In the genomic region with DNA sequence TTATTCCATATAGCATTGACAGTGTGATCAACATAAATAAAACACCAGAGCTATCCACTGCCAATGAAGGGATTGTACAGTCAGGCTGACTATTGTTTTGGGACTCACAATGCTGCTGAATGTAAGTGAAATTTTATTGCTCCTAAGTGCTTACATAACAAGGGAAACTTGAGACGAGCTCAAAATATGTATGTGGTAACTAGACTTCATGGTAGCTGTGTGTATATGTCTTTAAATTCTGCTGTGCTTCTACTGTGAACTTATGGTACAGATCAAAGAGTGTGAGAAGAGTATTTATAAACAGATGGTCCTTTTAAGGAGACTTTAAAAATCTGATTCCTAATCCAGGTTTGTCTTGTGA, we compare ENCODE assay signal across 12 cellular contexts. TPM values are rescaled to one million over a fixed set of nuclear protein-coding genes. Genes with fewer than 3 reads are reported as not detected.
DNase-seq lines count a peak whose midpoint lies in the region; ATAC-seq and TF ChIP-seq lines count a peak whose summit lies in the region.
"Had no signal": no experiment of that assay in that cellular context is flagged by ENCODE, and none has a peak within 500 bp of the region (broad histone marks: within the 10 kb centered on the region; RNA-seq: fewer than 3 reads in every experiment).

No MANE protein-coding gene starts in this region.

- H3K4me3 Mint-ChIP-seq in CD8-positive, alpha-beta T cell, result no peak overlapping the region

- TF ChIP-seq CTCF in cardiac muscle cell (IDR thresholded peaks at IDR 0.05; ENCODE audit: low read depth, low read length), result no peak
- TF ChIP-seq CTCF in heart left ventricle (IDR thresholded peaks at IDR 0.05), result no peak
- TF ChIP-seq CTCF in mammary epithelial cell (conservative IDR thresholded peaks at IDR 0.05 in 1 of 2, IDR thresholded peaks at IDR 0.05 in 1 of 2; ENCODE audit: extremely low read depth in 1 of 2, insufficient read depth in 1 of 2, low read depth in 1 of 2, low read length in 2 of 2), result no peak
- TF ChIP-seq CTCF in vagina (IDR thresholded peaks at IDR 0.05), result no peak
- TF ChIP-seq CTCF in CD8-positive, alpha-beta T cell (IDR thresholded peaks at IDR 0.05), result no peak

- peaks cover 34% of the 10 kb centered on the region for H3K27me3 Mint-ChIP-seq in CD8-positive, alpha-beta T cell (ENCODE audit: low read depth)

- H3K27ac Mint-ChIP-seq in CD8-positive, alpha-beta T cell, result no peak overlapping the region

- no peaks in the 10 kb centered on the region for H3K36me3 Mint-ChIP-seq in CD8-positive, alpha-beta T cell

- H3K9me3 Mint-ChIP-seq in CD8-positive, alpha-beta T cell, result no peaks in the 10 kb centered on the region

- TF ChIP-seq POLR2A in heart left ventricle (IDR thresholded peaks at IDR 0.05) (no peak), vagina (IDR thresholded peaks at IDR 0.05) (no peak)

- H3K79me2 ChIP-seq in mammary epithelial cell (ENCODE audit: insufficient read depth, low read length), result peaks cover 92% of the 10 kb centered on the region

- H3K9me3 ChIP-seq in cardiac muscle cell (ENCODE audit: low read depth) (no peaks in the 10 kb centered on the region), heart left ventricle (no peaks in the 10 kb centered on the region), mammary epithelial cell (replicated peaks; ENCODE audit: insufficient read depth, low read length) (no peaks in the 10 kb centered on the region), vagina (no peaks in the 10 kb centered on the region)
- no peaks in the 10 kb centered on the region for H3K9me3 ChIP-seq in CD8-positive, alpha-beta T cell (ENCODE audit: low read length)
- H3K9me3 ChIP-seq: esophagus squamous epithelium had no signal

- CTCF ChIA-PET in mammary epithelial cell (lab: Charles Lee; ENCODE audit: low non-redundant PET), result interaction anchor here (0.6 kb wide), 1 partner anchor 1066 kb away, joined by 3 read pairs; no protein-coding TSS in a partner anchor
- CTCF ChIA-PET in CD8-positive, alpha-beta T cell (lab: Charles Lee), result no interaction called here

- H3K9ac ChIP-seq in mammary epithelial cell (ENCODE audit: insufficient read depth, low read length), result no peak overlapping the region

- no peaks in the 10 kb centered on the region for H4K20me1 ChIP-seq in mammary epithelial cell (ENCODE audit: insufficient read depth, low read length)

- H3K4me1 Mint-ChIP-seq in CD8-positive, alpha-beta T cell (ENCODE audit: low read depth), result peaks cover 3% of the 10 kb centered on the region

- H3K4me1 ChIP-seq in cardiac muscle cell (ENCODE audit: low read depth), result peaks cover 8% of the 10 kb centered on the region
- H3K4me1 ChIP-seq in heart left ventricle, result peaks cover 0 to 21% (median 9%) of the 10 kb centered on the region in 12 donors
- peaks cover 21% of the 10 kb centered on the region for H3K4me1 ChIP-seq in mammary epithelial cell (ENCODE audit: insufficient read depth, low read length)
- peaks cover 21% of the 10 kb centered on the region for H3K4me1 ChIP-seq in vagina
- no peaks in the 10 kb centered on the region for H3K4me1 ChIP-seq in CD8-positive, alpha-beta T cell (ENCODE audit: insufficient read depth, low read length)

- no peaks in the 10 kb centered on the region for H3K36me3 ChIP-seq in cardiac muscle cell
- H3K36me3 ChIP-seq in heart left ventricle, result no peaks in the 10 kb centered on the region
- peaks cover 2% of the 10 kb centered on the region for H3K36me3 ChIP-seq in mammary epithelial cell (ENCODE audit: insufficient read depth, low read length)
- H3K36me3 ChIP-seq in vagina, result no peaks in the 10 kb centered on the region
- no peaks in the 10 kb centered on the region for H3K36me3 ChIP-seq in CD8-positive, alpha-beta T cell (ENCODE audit: insufficient read depth, low read length)
- H3K36me3 ChIP-seq: esophagus squamous epithelium had no signal

- no TSS peak for BruUV-seq in mammary epithelial cell (replicated peaks; lab: Mats Ljungman, UMichigan)

- dilution Hi-C loops in mammary epithelial cell (cut with HindIII; ENCODE audit: low sequenced_read_pairs), result no loop called here

- no peak overlapping the region for H3K27ac ChIP-seq in cardiac muscle cell
- peak overlapping the region in 1 of 12 donors; percentile 11 for H3K27ac ChIP-seq in heart left ventricle
- H3K27ac ChIP-seq in mammary epithelial cell (ENCODE audit: insufficient read depth, low read depth, low read length), result peak overlapping the region; percentile 8
- peak overlapping the region; percentile 10 for H3K27ac ChIP-seq in vagina
- no peak overlapping the region for H3K27ac ChIP-seq in CD8-positive, alpha-beta T cell (ENCODE audit: low read depth, low read length)

- intact Hi-C loops in heart left ventricle (cut with DNase I), result loop anchor here in 7 of 10 donors (10.0 kb wide), 1 partner anchor 1532 kb away; no protein-coding TSS in a partner anchor
- intact Hi-C loops in mammary epithelial cell (cut with micrococcal nuclease), result loop anchor here (2.0 to 10.0 kb wide), 3 partner anchors 260 to 732 kb away; no protein-coding TSS in a partner anchor
- intact Hi-C loops in vagina (cut with DNase I), result no loop called here
- intact Hi-C loops in CD8-positive, alpha-beta T cell (cut with DNase I, micrococcal nuclease), result no loop called here

- 50 to 70% (median 68%) methylated on average over 1 of the region's 1 CpG for WGBS in heart left ventricle, 4 donors
- 27% methylated on average over 1 of the region's 1 CpG for WGBS in mammary epithelial cell (ENCODE audit: low coverage, missing lambda C conversion rate)

- no peak overlapping the region for H2AFZ ChIP-seq in mammary epithelial cell (ENCODE audit: low read depth, low read length)

- POLR2A ChIA-PET in CD8-positive, alpha-beta T cell (lab: Charles Lee), result no interaction called here

- DNase-seq in cardiac muscle cell (ENCODE audit: low read depth in 1 of 2, low spot score in 1 of 2) (peak in 1 of 2 donors; percentile 60), heart left ventricle (no peak), mammary epithelial cell (no peak), left kidney (ENCODE audit: low read depth, low spot score) (peak; percentile 38), vagina (ENCODE audit: extremely low spot score in 2 of 2) (no peak), SW480 (ENCODE audit: low spot score) (no peak)
- no peak for DNase-seq in stimulated activated CD4-positive, alpha-beta T cell treated with anti-CD3 and anti-CD28 coated beads, Interleukin-1b, Interleukin-23, amount 100 ng/mL, for 48 hours
- no peak for DNase-seq in CD8-positive, alpha-beta T cell
- DNase-seq: activated CD4-positive, alpha-beta T cell treated with anti-CD3 and anti-CD28 coated beads for 4 hours; central memory CD4-positive, alpha-beta T cell; esophagus squamous epithelium; NCI-H526 treated with DMSO at 0.1 percent for 48 hours had no signal

- peak overlapping the region; percentile 70 for H3K4me2 ChIP-seq in mammary epithelial cell (ENCODE audit: insufficient read depth, low read depth, low read length)

- H3K4me3 ChIP-seq in cardiac muscle cell, result peak overlapping the region; percentile 3
- peak overlapping the region in 3 of 12 donors; percentile 34 to 80 (median 71) for H3K4me3 ChIP-seq in heart left ventricle
- no peak overlapping the region for H3K4me3 ChIP-seq in mammary epithelial cell (replicated peaks in 1 of 3; ENCODE audit: insufficient read depth in 1 of 3, low read depth in 2 of 3, low read length in 3 of 3)
- H3K4me3 ChIP-seq in vagina, result peak overlapping the region in 1 of 2 donors; percentile 68
- no peak overlapping the region for H3K4me3 ChIP-seq in CD8-positive, alpha-beta T cell (ENCODE audit: low read depth, low read length)

- H3K27me3 ChIP-seq in cardiac muscle cell, result peaks cover 15% of the 10 kb centered on the region
- peaks cover 0 to 33% (median 23%) of the 10 kb centered on the region in 9 donors for H3K27me3 ChIP-seq in heart left ventricle
- H3K27me3 ChIP-seq in mammary epithelial cell (ENCODE audit: insufficient read depth, low read length), result no peaks in the 10 kb centered on the region
- no peaks in the 10 kb centered on the region for H3K27me3 ChIP-seq in vagina
- no peaks in the 10 kb centered on the region for H3K27me3 ChIP-seq in CD8-positive, alpha-beta T cell (ENCODE audit: insufficient read depth, low read length)

- in situ Hi-C loops in mammary epithelial cell (cut with MboI; ENCODE audit: low sequenced_read_pairs in 2 of 2), result loop anchor here in 1 of 2 donors (25.0 kb wide), 1 partner anchor 575 kb away; no protein-coding TSS in a partner anchor

- no peak for ATAC-seq in heart left ventricle
- no peak for ATAC-seq in CD8-positive, alpha-beta T cell

RNA-seq across cellular contexts. Expression of a gene that starts 6.9 kb away (rescaled TPM):
- total RNA-seq in cardiac muscle cell (5.8 and 10.1 TPM in 2 replicates), heart left ventricle (10 to 100 TPM in 1 of 9 donors, 1 to 10 TPM in 7, under 1 TPM in 1; 0.93 to 41.9 (median 3.3) TPM), mammary epithelial cell (10 to 100 TPM; 33.2 to 92.3 TPM), vagina (22.8 TPM)
- polyA plus RNA-seq in cardiac muscle cell (2.6 and 5.2 TPM in 2 replicates), heart left ventricle (1 to 10 TPM in 1 of 2 donors, under 1 TPM in 1; 0.61 to 1.6 TPM), mammary epithelial cell (32.7 TPM)
- 74.2 TPM for polyA minus RNA-seq in mammary epithelial cell
- total RNA-seq in CD8-positive, alpha-beta T cell, result not detected

Comparison
In these comparisons a context has a peak if more than half of its experiments do, and no peak if none do; other contexts are left out.
1. H3K27ac ChIP-seq: peak in mammary epithelial cell (single experiment) and vagina (single experiment); none in cardiac muscle cell (single experiment) and CD8-positive, alpha-beta T cell (single experiment).
2. intact Hi-C loops: an anchor here in heart left ventricle (10.0 kb wide) and mammary epithelial cell (2.0 to 10.0 kb wide); none called in vagina and CD8-positive, alpha-beta T cell.